22 cellular contexts compared by ENCODE assay signal in genomic region chr11:77642228-77642627, GRCh38. TPM values are rescaled to one million over a fixed set of nuclear protein-coding genes. Genes with fewer than 3 reads are reported as not detected.
A peak's percentile ranks its signal among the peaks of the same experiment; 100 is the strongest.
DNase-seq lines count a peak whose midpoint lies in the region; ATAC-seq and TF ChIP-seq lines count a peak whose summit lies in the region.
"Had no signal": no experiment of that assay in that cellular context is flagged by ENCODE, and none has a peak within 500 bp of the region (broad histone marks: within the 10 kb centered on the region; RNA-seq: fewer than 3 reads in every experiment).

No MANE protein-coding gene starts in this region.

- H3K9me3 ChIP-seq in GM23248 (ENCODE audit: low read depth), result no peaks in the 10 kb centered on the region
- no peaks in the 10 kb centered on the region for H3K9me3 ChIP-seq in fibroblast of lung (ENCODE audit: control insufficient read depth, insufficient read depth, low read depth, low read length)
- H3K9me3 ChIP-seq in neuron (ENCODE audit: low read length), result no peaks in the 10 kb centered on the region
- H3K9me3 ChIP-seq: MG63 had no signal

- no peaks in the 10 kb centered on the region for H3K9me2 ChIP-seq in GM23248 (ENCODE audit: insufficient read depth)

- no peak for TF ChIP-seq CTCF in fibroblast of lung (conservative IDR thresholded peaks at IDR 0.05 in 1 of 2, IDR thresholded peaks at IDR 0.05 in 1 of 2; ENCODE audit: low read depth in 1 of 2, low read length in 2 of 2)

- 52 to 56% methylated on average over 2 of the region's 2 CpGs for WGBS in GM23248 (ENCODE audit: low coverage in 1 of 2, low lambda C conversion rate in 2 of 2, missing lambda C conversion rate in 2 of 2), 2 experiments

- no peak overlapping the region for H3K9ac ChIP-seq in GM23248
- H3K9ac ChIP-seq in fibroblast of lung (ENCODE audit: insufficient read depth, low read length), result no peak overlapping the region
- H3K9ac ChIP-seq: KMS-11 had no signal

- peaks cover 11% of the 10 kb centered on the region for H3K36me3 Mint-ChIP-seq in activated T-helper 1 cell treated with anti-CD3 and anti-CD28 coated beads, Interleukin-12 subunit alpha, Interleukin-12 subunit beta, Interleukin-2, Interleukin-4 antibody, amounts not matched to agents 30 ng/mL and 10 ng/mL and 1 ng/mL, durations not matched to agents 14 hours and 24 hours and 36 hours (ENCODE audit: low read depth)

- H3K4me2 ChIP-seq in GM23248 (ENCODE audit: unreplicated experiment), result no peak overlapping the region
- H3K4me2 ChIP-seq in fibroblast of lung (ENCODE audit: extremely low read depth, insufficient read depth, low read length), result no peak overlapping the region
- H3K4me2 ChIP-seq: KMS-11 had no signal

- ATAC-seq in GM19452 (IDR thresholded peaks at IDR 0.05; ENCODE audit: unreplicated experiment), result no peak
- ATAC-seq: HCT116 had no signal

- no peak overlapping the region for H3K27ac ChIP-seq in GM23248
- H3K27ac ChIP-seq in fibroblast of lung (ENCODE audit: insufficient read depth, low read length), result no peak overlapping the region
- H3K27ac ChIP-seq: KMS-11, SK-N-MC had no signal

- no peak overlapping the region for H3K4me3 Mint-ChIP-seq in activated T-helper 1 cell treated with anti-CD3 and anti-CD28 coated beads, Interleukin-12 subunit alpha, Interleukin-12 subunit beta, Interleukin-2, Interleukin-4 antibody, amounts not matched to agents 30 ng/mL and 10 ng/mL and 1 ng/mL, durations not matched to agents 14 hours and 24 hours and 36 hours
- H3K4me3 Mint-ChIP-seq: CD4-positive, alpha-beta T cell had no signal

- in situ Hi-C loops in GM23248 (cut with MboI), result no loop called here

- peaks cover 13% of the 10 kb centered on the region for H3K9me3 Mint-ChIP-seq in activated T-helper 1 cell treated with anti-CD3 and anti-CD28 coated beads, Interleukin-12 subunit alpha, Interleukin-12 subunit beta, Interleukin-2, Interleukin-4 antibody, amounts not matched to agents 30 ng/mL and 10 ng/mL and 1 ng/mL, durations not matched to agents 14 hours and 24 hours and 36 hours

- DNase-seq in GM23248, result no peak
- peak; percentile 92 for DNase-seq in OCI-M1 (lab: John Stamatoyannopoulos, UW)
- no peak for DNase-seq in fibroblast of lung (ENCODE audit: low read depth in 2 of 2)
- no peak for DNase-seq in foreskin melanocyte
- DNase-seq in SKM-1 (lab: John Stamatoyannopoulos, UW; ENCODE audit: unreplicated experiment), result no peak
- no peak for DNase-seq in activated T-helper 1 cell treated with anti-CD3 and anti-CD28 coated beads, Interleukin-12 subunit alpha, Interleukin-12 subunit beta, Interleukin-2, Interleukin-4 antibody, amounts not matched to agents 30 ng/mL and 10 ng/mL and 1 ng/mL, durations not matched to agents 14 hours and 24 hours and 36 hours (ENCODE audit: low spot score)
- DNase-seq: CD4-positive, alpha-beta T cell; DMS153; EL; GOT3; MG63; NCI-H1048; NCI-H1436 treated with DMSO at 0.1 percent for 48 hours; NCI-H2029; NCI-H2171; NCI-H526; Right ventricle myocardium superior had no signal

- H3F3A ChIP-seq in GM23248 (ENCODE audit: insufficient read depth), result no peaks in the 10 kb centered on the region

- H3K4me3 ChIP-seq in GM23248, result no peak overlapping the region
- H3K4me3 ChIP-seq in fibroblast of lung (replicated peaks in 1 of 4; ENCODE audit: control extremely low read depth in 1 of 4, insufficient read depth in 1 of 4, low read depth in 3 of 4, low read length in 4 of 4), result no peak overlapping the region
- H3K4me3 ChIP-seq in neuron (ENCODE audit: low read length), result no peak overlapping the region
- H3K4me3 ChIP-seq: MG63, SK-N-MC had no signal

- H3K36me3 ChIP-seq in GM23248 (ENCODE audit: low read depth), result no peaks in the 10 kb centered on the region
- H3K36me3 ChIP-seq in fibroblast of lung (ENCODE audit: control insufficient read depth, insufficient read depth, low read length), result no peaks in the 10 kb centered on the region
- no peaks in the 10 kb centered on the region for H3K36me3 ChIP-seq in neuron (ENCODE audit: insufficient read depth, low read length)
- H3K36me3 ChIP-seq: MG63 had no signal

- H3K27ac Mint-ChIP-seq in activated T-helper 1 cell treated with anti-CD3 and anti-CD28 coated beads, Interleukin-12 subunit alpha, Interleukin-12 subunit beta, Interleukin-2, Interleukin-4 antibody, amounts not matched to agents 30 ng/mL and 10 ng/mL and 1 ng/mL, durations not matched to agents 14 hours and 24 hours and 36 hours, result no peak overlapping the region
- H3K27ac Mint-ChIP-seq: CD4-positive, alpha-beta T cell had no signal

- H3K4me1 Mint-ChIP-seq in activated T-helper 1 cell treated with anti-CD3 and anti-CD28 coated beads, Interleukin-12 subunit alpha, Interleukin-12 subunit beta, Interleukin-2, Interleukin-4 antibody, amounts not matched to agents 30 ng/mL and 10 ng/mL and 1 ng/mL, durations not matched to agents 14 hours and 24 hours and 36 hours (ENCODE audit: low read depth), result peaks cover 13% of the 10 kb centered on the region

- peak overlapping the region; percentile 44; the same call in 1 of the 2 replicates for H2AFZ ChIP-seq in GM23248
- peak overlapping the region; percentile 3 for H2AFZ ChIP-seq in fibroblast of lung (ENCODE audit: low read length)
- H2AFZ ChIP-seq in neuron (ENCODE audit: low read depth, low read length), result peak overlapping the region; percentile 49

- H4K20me1 ChIP-seq in GM23248 (ENCODE audit: insufficient read depth) (no peaks in the 10 kb centered on the region), fibroblast of lung (ENCODE audit: control insufficient read depth, extremely low read depth, insufficient read depth, low read length) (no peaks in the 10 kb centered on the region)

- H3K4me1 ChIP-seq in GM23248 (ENCODE audit: insufficient read depth) (0 out of 2 replicates have a peak, but pooled peaks cover 7% of the 10 kb centered on the region), fibroblast of lung (ENCODE audit: control insufficient read depth, extremely low read depth, insufficient read depth, low read length) (no peaks in the 10 kb centered on the region), neuron (ENCODE audit: insufficient read depth, low read length) (peaks cover 5% of the 10 kb centered on the region)

- H3K27me3 ChIP-seq in GM23248 (replicated peaks; ENCODE audit: insufficient read depth) (no peaks in the 10 kb centered on the region), fibroblast of lung (ENCODE audit: control insufficient read depth, insufficient read depth, low read length) (no peaks in the 10 kb centered on the region), neuron (ENCODE audit: insufficient read depth, low read length) (no peaks in the 10 kb centered on the region)
- H3K27me3 ChIP-seq: MG63 had no signal

- intact Hi-C loops in activated T-helper 1 cell treated with anti-CD3 and anti-CD28 coated beads, Interleukin-12 subunit alpha, Interleukin-12 subunit beta, Interleukin-2, Interleukin-4 antibody, amounts not matched to agents 30 ng/mL and 10 ng/mL and 1 ng/mL, durations not matched to agents 14 hours and 24 hours and 36 hours (cut with micrococcal nuclease), result no loop called here

- peaks cover 2% of the 10 kb centered on the region for H3K27me3 Mint-ChIP-seq in activated T-helper 1 cell treated with anti-CD3 and anti-CD28 coated beads, Interleukin-12 subunit alpha, Interleukin-12 subunit beta, Interleukin-2, Interleukin-4 antibody, amounts not matched to agents 30 ng/mL and 10 ng/mL and 1 ng/mL, durations not matched to agents 14 hours and 24 hours and 36 hours (ENCODE audit: insufficient read depth)

- peaks cover 3% of the 10 kb centered on the region for H3K79me2 ChIP-seq in GM23248 (ENCODE audit: insufficient read depth)
- peaks cover 3% of the 10 kb centered on the region for H3K79me2 ChIP-seq in fibroblast of lung (ENCODE audit: control insufficient read depth, insufficient read depth, low read length)

RNA-seq across cellular contexts. Expression of gene CLNS1A, which starts 4.6 kb away (rescaled TPM):
- 101 and 123 TPM in 2 replicates for total RNA-seq in GM23248 (2014; rRNA removed; shearing (Covaris generic))
- polyA plus RNA-seq in GM23248 (2016; fragmentation: Nextera tagmentation; extraction: Ambion mirVana), result 97.3 and 97.4 TPM in 2 replicates
- 130 and 166 TPM in 2 replicates for total RNA-seq in fibroblast of lung
- polyA plus RNA-seq in fibroblast of lung, result 144 and 155 TPM in 2 replicates
- 118 and 123 TPM in 2 replicates for polyA plus RNA-seq in fibroblast of lung (2012)
- polyA minus RNA-seq in fibroblast of lung (ENCODE audit: low replicate concordance), result 17.2 and 45.3 TPM in 2 replicates
- 161 and 169 TPM in 2 replicates for total RNA-seq in activated T-helper 1 cell treated with anti-CD3 and anti-CD28 coated beads, Interleukin-12 subunit alpha, Interleukin-12 subunit beta, Interleukin-2, Interleukin-4 antibody, amounts not matched to agents 30 ng/mL and 10 ng/mL and 1 ng/mL, durations not matched to agents 14 hours and 24 hours and 36 hours

RNA-seq across cellular contexts. Expression of gene AQP11, which starts 52.5 kb away (rescaled TPM):
- 0.43 and 2.9 TPM in 2 replicates for total RNA-seq in GM23248 (2014; rRNA removed; shearing (Covaris generic))
- polyA plus RNA-seq in GM23248 (2016; fragmentation: Nextera tagmentation; extraction: Ambion mirVana) (0.80 and 1.1 TPM in 2 replicates), fibroblast of lung (1.3 and 1.6 TPM in 2 replicates)
- 7.4 and 11.2 TPM in 2 replicates for total RNA-seq in fibroblast of lung
- 1.4 and 2.3 TPM in 2 replicates for polyA plus RNA-seq in fibroblast of lung (2012)
- polyA minus RNA-seq in fibroblast of lung (ENCODE audit: low replicate concordance), result 2.6 and 2.7 TPM in 2 replicates
- total RNA-seq in activated T-helper 1 cell treated with anti-CD3 and anti-CD28 coated beads, Interleukin-12 subunit alpha, Interleukin-12 subunit beta, Interleukin-2, Interleukin-4 antibody, amounts not matched to agents 30 ng/mL and 10 ng/mL and 1 ng/mL, durations not matched to agents 14 hours and 24 hours and 36 hours, result 0.18 and 0.59 TPM in 2 replicates
- total RNA-seq: CD4-positive, alpha-beta T cell had no signal
